ENCODE assay signal across 23 cellular contexts in the genomic region with DNA sequence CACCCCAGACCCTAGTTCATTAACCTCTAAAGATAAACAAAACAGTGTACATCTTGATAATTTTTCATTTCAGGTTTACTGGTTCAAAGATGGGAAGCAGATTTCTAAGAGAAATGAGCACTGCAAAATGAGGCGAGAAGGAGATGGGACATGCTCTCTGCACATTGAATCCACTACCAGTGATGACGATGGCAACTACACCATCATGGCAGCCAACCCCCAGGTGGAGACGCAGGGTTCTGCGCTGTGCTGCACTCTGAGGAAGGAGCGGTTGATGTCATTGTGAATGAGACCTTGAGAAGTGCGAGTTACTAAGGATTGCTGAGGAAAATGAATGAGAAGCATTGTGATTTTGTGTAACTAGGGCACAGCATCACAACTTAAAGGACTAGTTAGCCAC. TPM values are rescaled to one million over a fixed set of nuclear protein-coding genes. Genes with fewer than 3 reads are reported as not detected.
"Had no signal": no experiment of that assay in that cellular context is flagged by ENCODE, and none has a peak within 500 bp of the region (broad histone marks: within the 10 kb centered on the region; RNA-seq: fewer than 3 reads in every experiment).

No MANE protein-coding gene starts in this region.

- H3K27me3 ChIP-seq: esophagus muscularis mucosa, gastroesophageal sphincter, right lobe of liver, thyroid gland, uterus had no signal

- H3K27ac ChIP-seq: epithelial cell of prostate, esophagus muscularis mucosa, gastroesophageal sphincter, prostate gland, right lobe of liver, suprapubic skin, thyroid gland, uterus had no signal

- H3K4me3 ChIP-seq: esophagus muscularis mucosa, gastroesophageal sphincter, prostate gland, right lobe of liver, suprapubic skin, thyroid gland, uterus had no signal

- ATAC-seq: gastroesophageal sphincter; right lobe of liver; stimulated activated effector memory CD8-positive, alpha-beta T cell treated with anti-CD3 and anti-CD28 coated beads, Interleukin-12 subunit alpha, Interleukin-12 subunit beta, amount 100 ng/mL, for 72 hours; stimulated activated naive CD8-positive, alpha-beta T cell treated with anti-CD3 and anti-CD28 coated beads, Interleukin-15, Interleukin-2, amounts not matched to agents 100 U/mL and 50 U/mL, for 24 hours had no signal

- H3K9me3 ChIP-seq: esophagus muscularis mucosa, gastroesophageal sphincter, prostate gland, right lobe of liver, suprapubic skin, thyroid gland, uterus had no signal

- H3K36me3 ChIP-seq: gastroesophageal sphincter, prostate gland, right lobe of liver, suprapubic skin, thyroid gland, uterus had no signal

- H3K4me3 Mint-ChIP-seq: naive B cell; nephron progenitor cell; stimulated activated effector memory CD8-positive, alpha-beta T cell treated with anti-CD3 and anti-CD28 coated beads, Interleukin-12 subunit alpha, Interleukin-12 subunit beta, amount 100 ng/mL, for 72 hours; type B pancreatic cell had no signal

- H3K4me1 Mint-ChIP-seq: naive B cell; nephron progenitor cell; stimulated activated effector memory CD8-positive, alpha-beta T cell treated with anti-CD3 and anti-CD28 coated beads, Interleukin-12 subunit alpha, Interleukin-12 subunit beta, amount 100 ng/mL, for 72 hours had no signal

- DNase-seq: effector memory CD4-positive, alpha-beta T cell; glutamatergic neuron; kidney glomerular epithelial cell; mesendoderm; naive B cell; nephron progenitor cell; retina; right lobe of liver; stimulated activated CD4-positive, alpha-beta T cell treated with anti-CD3 and anti-CD28 coated beads, Interleukin-4, amount 100 ng/mL, for 1 hour; stimulated activated CD8-positive, alpha-beta memory T cell treated with anti-CD3 and anti-CD28 coated beads, Interleukin-4, amount 100 ng/mL, for 48 hours; stimulated activated naive CD8-positive, alpha-beta T cell treated with anti-CD3 and anti-CD28 coated beads, Interleukin-15, Interleukin-2, amounts not matched to agents 100 U/mL and 50 U/mL, for 24 hours; thyroid gland; uterus had no signal

- H3K36me3 Mint-ChIP-seq: stimulated activated effector memory CD8-positive, alpha-beta T cell treated with anti-CD3 and anti-CD28 coated beads, Interleukin-12 subunit alpha, Interleukin-12 subunit beta, amount 100 ng/mL, for 72 hours; type B pancreatic cell had no signal

- H3K27ac Mint-ChIP-seq: naive B cell; nephron progenitor cell; stimulated activated effector memory CD8-positive, alpha-beta T cell treated with anti-CD3 and anti-CD28 coated beads, Interleukin-12 subunit alpha, Interleukin-12 subunit beta, amount 100 ng/mL, for 72 hours; type B pancreatic cell had no signal

- H3K9me3 Mint-ChIP-seq: stimulated activated effector memory CD8-positive, alpha-beta T cell treated with anti-CD3 and anti-CD28 coated beads, Interleukin-12 subunit alpha, Interleukin-12 subunit beta, amount 100 ng/mL, for 72 hours; type B pancreatic cell had no signal

- H3K4me1 ChIP-seq: esophagus muscularis mucosa, gastroesophageal sphincter, prostate gland, suprapubic skin, thyroid gland, uterus had no signal

RNA-seq across cellular contexts. Expression of a gene that starts 37.6 kb away (rescaled TPM):
- total RNA-seq: esophagus muscularis mucosa, fibroblast of villous mesenchyme, lung microvascular endothelial cell, osteocyte, prostate gland, suprapubic skin, thyroid gland, uterus had no signal
